Comparison of ENCODE assay signal across 18 cellular contexts in the genomic region with DNA sequence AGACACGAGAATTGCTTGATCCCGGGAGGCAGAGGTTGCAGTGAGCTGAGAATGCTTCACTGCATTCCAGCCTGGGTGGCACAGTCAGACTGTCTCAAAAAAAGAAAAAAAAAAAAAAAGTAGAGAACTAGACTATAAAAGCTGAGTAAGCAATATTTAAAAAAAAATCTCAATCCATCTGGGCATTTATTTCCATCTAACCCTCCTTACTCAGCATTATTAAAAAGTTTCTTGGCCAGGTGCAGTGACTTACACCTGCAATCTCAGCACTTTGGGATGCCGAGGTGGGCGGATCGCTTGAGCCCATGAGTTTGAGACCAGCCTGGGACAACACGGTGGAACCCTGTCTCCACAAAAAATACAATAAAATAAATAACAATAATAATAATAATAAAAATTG. TPM values are rescaled to one million over a fixed set of nuclear protein-coding genes. Genes with fewer than 3 reads are reported as not detected.
DNase-seq lines count a peak whose midpoint lies in the region; ATAC-seq, FAIRE-seq and TF ChIP-seq lines count a peak whose summit lies in the region.
"Had no signal": no experiment of that assay in that cellular context is flagged by ENCODE, and none has a peak within 500 bp of the region (broad histone marks: within the 10 kb centered on the region; RNA-seq: fewer than 3 reads in every experiment).

No MANE protein-coding gene starts in this region.

- in situ Hi-C loops in K562 (cut with MboI), result no loop called here

- H3K36me3 ChIP-seq in MM.1S (replicated peaks; ENCODE audit: insufficient read depth, low read length) (no peaks in the 10 kb centered on the region; the same call in 1 of the 2 replicates), K562 (ENCODE audit: control insufficient read depth, insufficient read depth, low read length) (peaks cover 64% of the 10 kb centered on the region; the same call in 2 of the 3 replicates), esophagus squamous epithelium (peaks cover 0 to 8% (median 0%) of the 10 kb centered on the region in 3 donors), left ventricle myocardium inferior (peaks cover 11% of the 10 kb centered on the region)

- FAIRE-seq in A549 (lab: Jason Lieb, UNC) (no peak), K562 (lab: Jason Lieb, UNC) (no peak)
- FAIRE-seq: GM12892 had no signal

- H3K4me1 Mint-ChIP-seq in T-helper 2 cell treated with Interferon-gamma antibody and Interleukin-4, amounts not matched to agents 5 μg/mL and 100 μg/mL, for 36 hours (ENCODE audit: low read depth), result peaks cover 35% of the 10 kb centered on the region

- H3K9me1 ChIP-seq in K562 (ENCODE audit: control insufficient read depth, insufficient read depth, low read length), result no peaks in the 10 kb centered on the region

- no peaks in the 10 kb centered on the region for H3K9me3 Mint-ChIP-seq in T-helper 2 cell treated with Interferon-gamma antibody and Interleukin-4, amounts not matched to agents 5 μg/mL and 100 μg/mL, for 36 hours
- H3K9me3 Mint-ChIP-seq: CD8-positive, alpha-beta memory T cell; IgD-negative memory B cell had no signal

- H3K9me2 ChIP-seq in MM.1S (replicated peaks; ENCODE audit: insufficient read depth, low read length), result no peaks in the 10 kb centered on the region

- DNase-seq in T-helper 2 cell treated with Interferon-gamma antibody and Interleukin-4, amounts not matched to agents 5 μg/mL and 100 μg/mL, for 36 hours (ENCODE audit: low spot score), result no peak
- DNase-seq in T-helper 2 cell (no peak), A549 (ENCODE audit: low read depth in 1 of 2, low spot score in 1 of 2) (no peak), MM.1S (peak; percentile 83), K562 (ENCODE audit: extremely low read depth in 1 of 4, low spot score in 3 of 4) (no peak), esophagus squamous epithelium (lab: John Stamatoyannopoulos, UW) (no peak), GF-D8 (lab: John Stamatoyannopoulos, UW) (no peak), left ventricle myocardium inferior (no peak)
- DNase-seq: AML-193; Caco-2; CD8-positive, alpha-beta memory T cell; DMS53; HCEC 1CT had no signal

- TF ChIP-seq POLR2A in A549 (IDR thresholded peaks at IDR 0.05; ENCODE audit: low read length) (no peak), K562 (conservative IDR thresholded peaks at IDR 0.05) (no peak), esophagus squamous epithelium (IDR thresholded peaks at IDR 0.05) (no peak)

- TF ChIP-seq EP300 in A549 (IDR thresholded peaks at IDR 0.05), result no peak
- no peak for TF ChIP-seq EP300 in K562 (IDR thresholded peaks at IDR 0.05; ENCODE audit: low read length)

- H2AFZ ChIP-seq in MM.1S (ENCODE audit: low read length), result no peak overlapping the region
- no peak overlapping the region for H2AFZ ChIP-seq in K562 (ENCODE audit: low read depth, low read length)

- BruUV-seq in K562 (replicated peaks; lab: Mats Ljungman, UMichigan), result no TSS peak

- POLR2A ChIA-PET in A549 (lab: Yijun Ruan, JAX) (no interaction called here), K562 (lab: Yijun Ruan, JAX) (interaction anchor here (0.7 to 1.1 kb wide), 2 partner anchors 60 to 123 kb away, joined by 3 read pairs; no protein-coding TSS in a partner anchor)

- no peaks in the 10 kb centered on the region for H3K27me3 Mint-ChIP-seq in T-helper 2 cell treated with Interferon-gamma antibody and Interleukin-4, amounts not matched to agents 5 μg/mL and 100 μg/mL, for 36 hours (ENCODE audit: low read depth)
- H3K27me3 Mint-ChIP-seq: CD8-positive, alpha-beta memory T cell; IgD-negative memory B cell had no signal

- H3K27ac Mint-ChIP-seq in T-helper 2 cell treated with Interferon-gamma antibody and Interleukin-4, amounts not matched to agents 5 μg/mL and 100 μg/mL, for 36 hours, result no peak overlapping the region
- H3K27ac Mint-ChIP-seq: IgD-negative memory B cell had no signal

- H3K4me1 ChIP-seq in A549 (peaks cover 20% of the 10 kb centered on the region; the same call in 2 of the 3 replicates), MM.1S (ENCODE audit: low read length) (no peaks in the 10 kb centered on the region), K562 (replicated peaks in 1 of 2; ENCODE audit: control insufficient read depth in 2 of 2, insufficient read depth in 2 of 2, low read length in 2 of 2) (peaks cover under 1 to 7% of the 10 kb centered on the region in 2 experiments; a peak in 3 of 5 replicates), esophagus squamous epithelium (peaks cover 5 to 29% (median 12%) of the 10 kb centered on the region in 3 donors), left ventricle myocardium inferior (peaks cover 47% of the 10 kb centered on the region)

- CTCF ChIA-PET in A549 (lab: Yijun Ruan, JAX) (interaction anchor here (0.9 to 1.7 kb wide), 4 partner anchors 10 to 77 kb away, joined by 3 to 5 read pairs (median 4); partner anchors contain the start of gene CHD8), K562 (lab: Yijun Ruan, JAX; ENCODE audit: low intra/inter-chr PET ratio) (no interaction called here)

- H3K36me3 Mint-ChIP-seq in T-helper 2 cell treated with Interferon-gamma antibody and Interleukin-4, amounts not matched to agents 5 μg/mL and 100 μg/mL, for 36 hours (ENCODE audit: low read depth), result peaks cover 36% of the 10 kb centered on the region

- no peak for ATAC-seq in A549
- no peak for ATAC-seq in K562

- H3K4me3 Mint-ChIP-seq in T-helper 2 cell treated with Interferon-gamma antibody and Interleukin-4, amounts not matched to agents 5 μg/mL and 100 μg/mL, for 36 hours, result peak overlapping the region; percentile 5
- H3K4me3 Mint-ChIP-seq: IgD-negative memory B cell had no signal

- no peak for TF ChIP-seq RAD21 in A549 (conservative IDR thresholded peaks at IDR 0.05 in 1 of 2, IDR thresholded peaks at IDR 0.05 in 1 of 2)
- TF ChIP-seq RAD21 in K562 (CRISPR knock-in tag; conservative IDR thresholded peaks at IDR 0.05 in 1 of 2, IDR thresholded peaks at IDR 0.05 in 1 of 2), result no peak

- H3K27ac ChIP-seq in A549, result no peak overlapping the region
- H3K27ac ChIP-seq in MM.1S (ENCODE audit: low read length), result peak overlapping the region; percentile 61; the same call in 1 of the 2 replicates
- no peak overlapping the region for H3K27ac ChIP-seq in K562 (ENCODE audit: extremely low read depth, low read depth, low read length)
- H3K27ac ChIP-seq in esophagus squamous epithelium, result no peak overlapping the region
- no peak overlapping the region for H3K27ac ChIP-seq in left ventricle myocardium inferior (replicated peaks)
- H3K27ac ChIP-seq: 22Rv1, BLaER1, HL-60 had no signal

- no peak overlapping the region for H3K4me3 ChIP-seq in A549
- H3K4me3 ChIP-seq in MM.1S (ENCODE audit: low read length), result no peak overlapping the region
- no peak overlapping the region for H3K4me3 ChIP-seq in K562
- H3K4me3 ChIP-seq in esophagus squamous epithelium, result no peak overlapping the region
- H3K4me3 ChIP-seq in left ventricle myocardium inferior, result no peak overlapping the region
- H3K4me3 ChIP-seq: BLaER1 had no signal

- 92% methylated on average over 6 of the region's 6 CpGs for WGBS in A549 (ENCODE audit: missing lambda C conversion rate)
- WGBS in K562 (ENCODE audit: insufficient coverage, low coverage, missing lambda C conversion rate), result 95% methylated on average over 6 of the region's 6 CpGs
- WGBS in esophagus squamous epithelium, 2 donors, result 85% methylated on average over 6 of the region's 6 CpGs

- H3F3A ChIP-seq in MM.1S (ENCODE audit: insufficient read depth, low read length), result peaks cover 21% of the 10 kb centered on the region

- H3K27me3 ChIP-seq in MM.1S (replicated peaks; ENCODE audit: insufficient read depth, low read length), result no peaks in the 10 kb centered on the region
- H3K27me3 ChIP-seq in K562 (ENCODE audit: control insufficient read depth in 2 of 2, insufficient read depth in 2 of 2, low read length in 2 of 2), result no peaks in the 10 kb centered on the region
- no peaks in the 10 kb centered on the region for H3K27me3 ChIP-seq in esophagus squamous epithelium
- H3K27me3 ChIP-seq in left ventricle myocardium inferior (ENCODE audit: low read depth), result no peaks in the 10 kb centered on the region
- H3K27me3 ChIP-seq: BLaER1 had no signal

- no peaks in the 10 kb centered on the region for H3K9me3 ChIP-seq in A549
- H3K9me3 ChIP-seq in MM.1S (replicated peaks; ENCODE audit: insufficient read depth, low read length), result no peaks in the 10 kb centered on the region
- H3K9me3 ChIP-seq in K562 (replicated peaks; ENCODE audit: control insufficient read depth, insufficient read depth, low read depth, low read length), result no peaks in the 10 kb centered on the region
- H3K9me3 ChIP-seq in esophagus squamous epithelium, result no peaks in the 10 kb centered on the region
- no peaks in the 10 kb centered on the region for H3K9me3 ChIP-seq in left ventricle myocardium inferior (replicated peaks)
- H3K9me3 ChIP-seq: BLaER1, Caco-2 had no signal

- H3K79me2 ChIP-seq in MM.1S (ENCODE audit: low read length) (peaks cover 93% of the 10 kb centered on the region), K562 (ENCODE audit: control insufficient read depth, insufficient read depth, low read length) (peaks cover 95% of the 10 kb centered on the region)

- H4K20me1 ChIP-seq in MM.1S (ENCODE audit: insufficient read depth, low read length) (no peaks in the 10 kb centered on the region), K562 (replicated peaks; ENCODE audit: control insufficient read depth, insufficient read depth, low read length) (0 out of 2 replicates have a peak, but pooled peaks cover 10% of the 10 kb centered on the region)

- intact Hi-C loops in K562 (cut with micrococcal nuclease), result no loop called here
- intact Hi-C loops in esophagus squamous epithelium (cut with DNase I), result no loop called here
- intact Hi-C loops in left ventricle myocardium inferior (cut with micrococcal nuclease), result no loop called here

- no peak for TF ChIP-seq CTCF in A549 (IDR thresholded peaks at IDR 0.05)
- TF ChIP-seq CTCF in MM.1S (IDR thresholded peaks at IDR 0.05; ENCODE audit: low read length), result no peak
- no peak for TF ChIP-seq CTCF in K562 (IDR thresholded peaks at IDR 0.05 in 2 of 3, conservative IDR thresholded peaks at IDR 0.05 in 1 of 3; ENCODE audit: insufficient read depth in 2 of 3, low read depth in 1 of 3, low read length in 3 of 3)
- no peak for TF ChIP-seq CTCF in esophagus squamous epithelium (IDR thresholded peaks at IDR 0.05)
- TF ChIP-seq CTCF in left ventricle myocardium inferior (IDR thresholded peaks at IDR 0.05; ENCODE audit: borderline replicate concordance), result no peak

- H3K4me2 ChIP-seq in A549, result no peak overlapping the region
- peak overlapping the region; percentile 41; the same call in 1 of the 2 replicates for H3K4me2 ChIP-seq in MM.1S (ENCODE audit: low read depth, low read length)
- no peak overlapping the region for H3K4me2 ChIP-seq in K562 (ENCODE audit: insufficient read depth, low read length)

- H3K9ac ChIP-seq in MM.1S (ENCODE audit: low read length) (no peak overlapping the region; the same call in 1 of the 2 replicates), K562 (ENCODE audit: insufficient read depth in 1 of 2, low read depth in 2 of 2, low read length in 2 of 2) (no peak overlapping the region)
- H3K9ac ChIP-seq: BLaER1 had no signal

RNA-seq across cellular contexts. Expression of gene SUPT16H, which starts 4.5 kb away (rescaled TPM):
- 121 and 129 TPM in 2 replicates for polyA plus RNA-seq in A549 (2011; rRNA removed)
- 49.5 and 54.0 TPM in 2 replicates for polyA plus RNA-seq in A549 (2012; cell fraction: cytosol; rRNA removed)
- polyA plus RNA-seq in A549 (2012; cell fraction: nucleus; rRNA removed), result 40.1 and 72.9 TPM in 2 replicates
- 126 to 138 TPM (median 131 TPM) in 3 replicates for polyA plus RNA-seq in A549 (2017; fragmentation: RNase III; extraction: RNeasy Plus Mini Kit Qiagen cat#74134 plus additional on column Dnase treatment)
- polyA minus RNA-seq in A549 (2011; rRNA and poly(A)+ RNA removed), result 90.2 and 101 TPM in 2 replicates
- total RNA-seq in K562 (2011; cell fraction: chromatin; rRNA removed; ENCODE audit: low replicate concordance), result 57.1 and 119 TPM in 2 replicates
- 31.5 and 38.2 TPM in 2 replicates for total RNA-seq in K562 (2011; cell fraction: nucleolus; rRNA removed)
- 59.8 and 96.3 TPM in 2 replicates for total RNA-seq in K562 (2011; cell fraction: nucleoplasm; rRNA removed)
- 75.4 and 81.4 TPM in 2 replicates for total RNA-seq in K562 (2014; rRNA removed)
- total RNA-seq in K562 (2014; rRNA removed; fragmentation: Illumina TruSeq; extraction: Trizol), result 121 and 138 TPM in 2 replicates
- 117 and 122 TPM in 2 replicates for total RNA-seq in K562 (2015; rRNA removed; fragmentation: Illumina TruSeq; extraction: Trizol)
- 82.9 and 92.9 TPM in 2 replicates for total RNA-seq in K562 (2021)
- polyA plus RNA-seq in K562 (2011; rRNA removed), result 84.1 and 107 TPM in 2 replicates
- 48.3 and 69.5 TPM in 2 replicates for polyA plus RNA-seq in K562 (2011; cell fraction: cytosol; rRNA removed)
- 67.4 and 77.5 TPM in 2 replicates for polyA plus RNA-seq in K562 (2011; cell fraction: nucleus; rRNA removed)
- 51.4 and 79.0 TPM in 2 replicates for polyA plus RNA-seq in K562 (2012)
- 134 and 152 TPM in 2 replicates for polyA plus RNA-seq in K562 (2014; fragmentation: Illumina TruSeq; extraction: Trizol)
- 100 to 1,000 TPM in 1 of 2 experiments, 10 to 100 TPM in 1; 75.6 to 105 TPM for polyA plus RNA-seq in K562 (2014; fragmentation: Nextera tagmentation; extraction: Ambion mirVana)
- polyA plus RNA-seq in K562 (2014; rRNA removed), result 87.5 and 90.5 TPM in 2 replicates
- 127 and 141 TPM in 2 replicates for polyA minus RNA-seq in K562 (2011; rRNA and poly(A)+ RNA removed)
- polyA minus RNA-seq in K562 (2011; cell fraction: cytosol; rRNA and poly(A)+ RNA removed), result 47.8 and 56.6 TPM in 2 replicates
- 26.7 and 45.1 TPM in 2 replicates for polyA minus RNA-seq in K562 (2011; cell fraction: nucleus; rRNA and poly(A)+ RNA removed)
- 10 to 100 TPM; 24.8 to 67.7 (median 47.8) TPM for total RNA-seq in esophagus squamous epithelium
- 27.5 TPM for total RNA-seq in left ventricle myocardium inferior
